In the genomic region with DNA sequence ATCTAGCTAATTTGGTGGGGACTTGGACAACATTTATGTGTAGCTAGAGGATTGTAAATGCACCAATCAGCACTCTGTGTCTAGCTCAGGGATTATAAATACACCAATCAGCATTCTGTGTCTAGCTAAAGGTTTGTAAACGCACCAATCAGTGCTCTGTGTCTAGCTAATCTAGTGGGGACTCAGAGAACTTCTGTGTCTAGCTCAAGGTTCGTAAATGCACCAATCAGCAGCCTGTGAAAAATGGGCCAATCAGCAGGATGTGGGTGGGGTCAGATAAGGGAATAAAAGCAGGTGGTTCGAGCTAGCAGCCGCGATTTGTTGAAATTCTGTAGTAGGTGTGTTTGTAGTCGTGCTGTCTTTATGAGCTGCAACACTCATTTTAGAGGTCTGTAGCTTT, we compare ENCODE assay signal across 6 cellular contexts.
DNase-seq lines count a peak whose midpoint lies in the region; ATAC-seq, FAIRE-seq and TF ChIP-seq lines count a peak whose summit lies in the region.
"Not testable (repeated sequence)": the region's sequence is repeated elsewhere in the genome, so short reads cannot be mapped to it uniquely, and the experiment has no call there.

No MANE protein-coding gene starts in this region.

- DNase-seq in NAMALWA (ENCODE audit: low spot score) (peak; percentile 6), mesenteric fat pad (ENCODE audit: low spot score) (peak; percentile 8), testis (peak; percentile 71)
- not testable (repeated sequence) for DNase-seq in WTC11 (ENCODE audit: low spot score); K562 (ENCODE audit: extremely low read depth in 1 of 4, low spot score in 3 of 4); HepG2 (ENCODE audit: low spot score)

- H3K4me3 ChIP-seq in K562; HepG2 (replicated peaks in 1 of 3; ENCODE audit: insufficient read depth in 1 of 3, low read depth in 2 of 3, low read length in 3 of 3): not testable (repeated sequence)
- peak overlapping the region in 1 of 2 donors; percentile 52 for H3K4me3 ChIP-seq in testis

- H3K36me3 ChIP-seq in K562 (ENCODE audit: control insufficient read depth, insufficient read depth, low read length); HepG2 (replicated peaks in 1 of 2; ENCODE audit: control insufficient read depth in 1 of 2, insufficient read depth in 2 of 2, low read length in 2 of 2); testis (ENCODE audit: low read depth, missing control alignments): not testable (repeated sequence)

- not testable (repeated sequence) for H3K27ac Mint-ChIP-seq in WTC11

- not testable (repeated sequence) for H3K27me3 Mint-ChIP-seq in WTC11 (ENCODE audit: low read depth)

- not testable (repeated sequence) for TF ChIP-seq CTCF in WTC11 (IDR thresholded peaks at IDR 0.05); K562 (IDR thresholded peaks at IDR 0.05 in 2 of 3, conservative IDR thresholded peaks at IDR 0.05 in 1 of 3; ENCODE audit: insufficient read depth in 2 of 3, low read depth in 1 of 3, low read length in 3 of 3); HepG2 (CRISPR knock-in tag; IDR thresholded peaks at IDR 0.05); testis (IDR thresholded peaks at IDR 0.05)

- 64% methylated on average over 6 of the region's 6 CpGs for WGBS in K562 (ENCODE audit: insufficient coverage, low coverage, missing lambda C conversion rate)
- 75% methylated on average over 6 of the region's 6 CpGs for WGBS in HepG2 (ENCODE audit: low lambda C conversion rate)
- 69 to 88% methylated on average over 6 of the region's 6 CpGs for WGBS in testis, 2 donors

- not testable (repeated sequence) for BruUV-seq in K562 (replicated peaks; lab: Mats Ljungman, UMichigan); HepG2 (replicated peaks; lab: Mats Ljungman, UMichigan)

- H3K9me3 ChIP-seq in K562 (replicated peaks; ENCODE audit: control insufficient read depth, insufficient read depth, low read depth, low read length): peaks cover 14% of the 10 kb centered on the region
- H3K9me3 ChIP-seq in HepG2 (ENCODE audit: low read length); testis: not testable (repeated sequence)

- ATAC-seq in WTC11, K562, HepG2: not testable (repeated sequence)

- not testable (repeated sequence) for H3K27me3 ChIP-seq in K562 (ENCODE audit: control insufficient read depth in 2 of 2, insufficient read depth in 2 of 2, low read length in 2 of 2); HepG2 (ENCODE audit: control insufficient read depth in 1 of 2, insufficient read depth in 2 of 2, low read length in 2 of 2); testis

- FAIRE-seq in K562 (lab: Jason Lieb, UNC); HepG2 (lab: Jason Lieb, UNC): not testable (repeated sequence)

- intact Hi-C loops in K562 (cut with micrococcal nuclease); HepG2 (cut with micrococcal nuclease; ENCODE audit: unreplicated experiment); testis (cut with DNase I; ENCODE audit: low total_unique reads): not testable (repeated sequence)

- not testable (repeated sequence) for TF ChIP-seq POLR2A in K562 (conservative IDR thresholded peaks at IDR 0.05); HepG2 (IDR thresholded peaks at IDR 0.05; ENCODE audit: insufficient read depth in 1 of 2, low read depth in 2 of 2, low read length in 2 of 2); testis (IDR thresholded peaks at IDR 0.05)

- not testable (repeated sequence) for H3K9me1 ChIP-seq in K562 (ENCODE audit: control insufficient read depth, insufficient read depth, low read length)

- not testable (repeated sequence) for H3K4me1 Mint-ChIP-seq in WTC11

- H3K4me2 ChIP-seq in K562 (ENCODE audit: insufficient read depth, low read length); HepG2 (ENCODE audit: low read depth, low read length): not testable (repeated sequence)

- H3K9ac ChIP-seq in K562 (ENCODE audit: insufficient read depth in 1 of 2, low read depth in 2 of 2, low read length in 2 of 2); HepG2 (ENCODE audit: insufficient read depth, low read depth, low read length): not testable (repeated sequence)

- not testable (repeated sequence) for TF ChIP-seq EP300 in K562 (IDR thresholded peaks at IDR 0.05; ENCODE audit: low read length); HepG2 (IDR thresholded peaks at IDR 0.05; ENCODE audit: low read depth in 2 of 2, low read length in 2 of 2); HepG2 (CRISPR knock-in tag; IDR thresholded peaks at IDR 0.05; ENCODE audit: borderline replicate concordance)

- not testable (repeated sequence) for H2AFZ ChIP-seq in K562 (ENCODE audit: low read depth, low read length); HepG2 (ENCODE audit: low read length)

- in situ Hi-C loops in K562 (cut with MboI); HepG2 (cut with HindIII; ENCODE audit: extremely low pct_ligation_motif_present, low pct_unique_long_range_greater_than_20kb): not testable (repeated sequence)

- H4K20me1 ChIP-seq in K562 (replicated peaks; ENCODE audit: control insufficient read depth, insufficient read depth, low read length); HepG2 (ENCODE audit: insufficient read depth, low read length): not testable (repeated sequence)

- not testable (repeated sequence) for TF ChIP-seq RAD21 in K562 (CRISPR knock-in tag; conservative IDR thresholded peaks at IDR 0.05 in 1 of 2, IDR thresholded peaks at IDR 0.05 in 1 of 2); HepG2 (CRISPR knock-in tag; IDR thresholded peaks at IDR 0.05)

- not testable (repeated sequence) for H3K79me2 ChIP-seq in K562 (ENCODE audit: control insufficient read depth, insufficient read depth, low read length); HepG2 (ENCODE audit: insufficient read depth, low read length)

- H3K36me3 Mint-ChIP-seq in WTC11: peaks cover 17% of the 10 kb centered on the region

- not testable (repeated sequence) for H3K27ac ChIP-seq in K562 (ENCODE audit: extremely low read depth, low read depth, low read length); HepG2 (ENCODE audit: extremely low read length, insufficient read depth, low read length); testis

- POLR2A ChIA-PET in WTC11 (lab: Charles Lee); HepG2 (lab: Yijun Ruan, JAX): not testable (repeated sequence)
- POLR2A ChIA-PET in K562 (lab: Yijun Ruan, JAX): interaction anchor here (1.0 to 1.4 kb wide), 2 partner anchors 16 to 101 kb away, joined by 4 to 5 read pairs; no protein-coding TSS in a partner anchor

- peaks cover 28% of the 10 kb centered on the region for H3K9me3 Mint-ChIP-seq in WTC11

- H3K4me1 ChIP-seq in K562 (replicated peaks in 1 of 2; ENCODE audit: control insufficient read depth in 2 of 2, insufficient read depth in 2 of 2, low read length in 2 of 2); testis: not testable (repeated sequence)
- H3K4me1 ChIP-seq in HepG2 (ENCODE audit: insufficient read depth, low read length): peaks cover 19% of the 10 kb centered on the region

- not testable (repeated sequence) for H3K4me3 Mint-ChIP-seq in WTC11

- CTCF ChIA-PET in WTC11 (lab: Charles Lee); K562 (lab: Yijun Ruan, JAX; ENCODE audit: low intra/inter-chr PET ratio); HepG2 (lab: Yijun Ruan, JAX; ENCODE audit: low intra/inter-chr PET ratio, low total read pairs): not testable (repeated sequence)

TF ChIP-seq in WTC11, 78 proteins besides CTCF, POLR2A, EP300 and RAD21:
- peak; percentile 54 for TF ChIP-seq NFYB (CRISPR knock-in tag; conservative IDR thresholded peaks at IDR 0.05; ENCODE audit: low read depth)
TF ChIP-seq in WTC11: peak in this region for 1; not testable (repeated sequence) for 77.

TF ChIP-seq in K562, 482 proteins besides CTCF, POLR2A, EP300 and RAD21:
- TF ChIP-seq NFYB (IDR thresholded peaks at IDR 0.05; ENCODE audit: extremely low read depth, insufficient read length) (peak; percentile 79), ZNF316 (IDR thresholded peaks at IDR 0.05) (0 out of 2 replicates have a peak, but pooled peaks have one; percentile 28)

TF ChIP-seq in HepG2, 621 proteins besides CTCF, POLR2A, EP300 and RAD21:
- TF ChIP-seq NFYB (CRISPR knock-in tag; IDR thresholded peaks at IDR 0.05) (peak; percentile 53; the same call in 1 of the 2 replicates), NFYC (CRISPR knock-in tag; IDR thresholded peaks at IDR 0.05) (peak; percentile 39)
